3 cellular contexts compared by ENCODE assay signal in genomic region chr17:43670645-43671074, GRCh38.
A peak's percentile ranks its signal among the peaks of the same experiment; 100 is the strongest.
TF ChIP-seq lines count a peak whose summit lies in the region.

No MANE protein-coding gene starts in this region.

TF ChIP-seq in HepG2, 621 proteins besides CTCF, POLR2A, EP300 and RAD21 (continues in another document):
- TF ChIP-seq ZNF333 (CRISPR knock-in tag; IDR thresholded peaks at IDR 0.05; ENCODE audit: borderline replicate concordance) (no peak), MTF1 (CRISPR knock-in tag; IDR thresholded peaks at IDR 0.05) (no peak), ATF3 (CRISPR knock-in tag; IDR thresholded peaks at IDR 0.05) (no peak), JDP2 (CRISPR knock-in tag; IDR thresholded peaks at IDR 0.05; ENCODE audit: borderline replicate concordance) (no peak), KDM1A (CRISPR knock-in tag; IDR thresholded peaks at IDR 0.05) (0 out of 2 replicates have a peak, but pooled peaks have one; percentile 33), ZBTB38 (CRISPR knock-in tag; IDR thresholded peaks at IDR 0.05) (no peak), CSRNP1 (CRISPR knock-in tag; IDR thresholded peaks at IDR 0.05) (no peak), ZNF558 (CRISPR knock-in tag; IDR thresholded peaks at IDR 0.05; ENCODE audit: borderline replicate concordance) (no peak), PAF1 (CRISPR knock-in tag; IDR thresholded peaks at IDR 0.05) (no peak), ZNF24 (IDR thresholded peaks at IDR 0.05) (no peak), TAF1 (CRISPR knock-in tag; IDR thresholded peaks at IDR 0.05) (no peak), TSC22D2 (CRISPR knock-in tag; IDR thresholded peaks at IDR 0.05; ENCODE audit: borderline replicate concordance) (no peak), ZNF776 (CRISPR knock-in tag; IDR thresholded peaks at IDR 0.05) (no peak), NR3C1 (CRISPR knock-in tag; IDR thresholded peaks at IDR 0.05) (no peak), ZMYM3 (CRISPR knock-in tag; IDR thresholded peaks at IDR 0.05) (peak; percentile 82), KLF6 (CRISPR knock-in tag; IDR thresholded peaks at IDR 0.05) (no peak), SIX1 (CRISPR knock-in tag; IDR thresholded peaks at IDR 0.05; ENCODE audit: borderline replicate concordance) (0 out of 2 replicates have a peak, but pooled peaks have one; percentile 4), ATRX (CRISPR knock-in tag; IDR thresholded peaks at IDR 0.05; ENCODE audit: borderline replicate concordance) (no peak), ZNF660 (CRISPR knock-in tag; IDR thresholded peaks at IDR 0.05; ENCODE audit: borderline replicate concordance, low read depth) (no peak), HOMEZ (CRISPR knock-in tag; IDR thresholded peaks at IDR 0.05; ENCODE audit: low read depth) (no peak), HCFC1 (IDR thresholded peaks at IDR 0.05; ENCODE audit: low read depth, low read length) (no peak), KLF13 (CRISPR knock-in tag; IDR thresholded peaks at IDR 0.05) (no peak), DPF2 (CRISPR knock-in tag; IDR thresholded peaks at IDR 0.05; ENCODE audit: borderline replicate concordance, low read depth) (no peak)

TF ChIP-seq in GM12878, 131 proteins besides CTCF, POLR2A, EP300 and RAD21:
- TF ChIP-seq SMARCA5 (IDR thresholded peaks at IDR 0.05) (peak; percentile 31; the same call in 1 of the 2 replicates), USF1 (IDR thresholded peaks at IDR 0.05; ENCODE audit: borderline replicate concordance, extremely low read length, insufficient read depth, low read depth, low read length) (no peak)

TF ChIP-seq in neural cell, 6 proteins besides CTCF, POLR2A, EP300 and RAD21:
- TF ChIP-seq POLR2AphosphoS5 (IDR thresholded peaks at IDR 0.05) (no peak), REST (IDR thresholded peaks at IDR 0.05; ENCODE audit: borderline replicate concordance) (no peak), MXI1 (conservative IDR thresholded peaks at IDR 0.05; ENCODE audit: poor library complexity, severe bottlenecking) (no peak), TAF1 (IDR thresholded peaks at IDR 0.05; ENCODE audit: low read depth) (no peak), EZH2 (IDR thresholded peaks at IDR 0.05; ENCODE audit: borderline replicate concordance, insufficient read depth, low read length, poor library complexity, severe bottlenecking) (no peak)
